ENCODE assay signal across 8 cellular contexts in the genomic region with DNA sequence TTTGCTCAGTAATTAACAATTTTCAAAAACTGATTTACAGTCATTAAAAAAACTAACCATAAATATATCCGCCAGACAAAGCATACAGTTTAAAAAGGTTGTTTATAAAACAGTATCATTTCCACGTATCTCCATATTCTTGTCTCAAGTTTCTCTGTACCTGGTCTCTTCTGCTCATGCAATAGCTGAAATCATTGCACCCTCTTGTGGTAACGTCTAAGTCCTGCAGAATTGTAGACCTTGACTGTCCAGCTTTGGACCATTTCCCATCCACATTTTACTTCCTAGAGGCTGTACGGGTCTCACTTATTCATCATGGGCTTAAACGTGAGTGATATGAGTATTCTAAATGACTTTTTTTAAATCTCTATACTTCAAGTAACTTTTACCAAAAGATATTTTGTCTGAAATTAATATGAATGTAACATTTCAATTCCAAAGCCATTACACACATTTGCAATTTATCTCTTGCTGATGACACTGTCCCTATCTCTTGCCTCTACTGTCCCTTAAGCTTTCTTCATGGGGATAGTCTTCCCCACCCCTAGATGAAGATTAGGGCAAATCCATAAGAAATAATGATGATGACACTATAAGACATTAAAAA.
A peak's percentile ranks its signal among the peaks of the same experiment; 100 is the strongest.
DNase-seq lines count a peak whose midpoint lies in the region; ATAC-seq and TF ChIP-seq lines count a peak whose summit lies in the region.
"Had no signal": no experiment of that assay in that cellular context is flagged by ENCODE, and none has a peak within 500 bp of the region (broad histone marks: within the 10 kb centered on the region; RNA-seq: fewer than 3 reads in every experiment).

No MANE protein-coding gene starts in this region.

- H3K36me3 Mint-ChIP-seq in osteocyte (ENCODE audit: unreplicated experiment): no peaks in the 10 kb centered on the region
- H3K36me3 Mint-ChIP-seq: activated naive CD8-positive, alpha-beta T cell had no signal

- peaks cover 5% of the 10 kb centered on the region for H3K9me3 Mint-ChIP-seq in osteocyte (ENCODE audit: unreplicated experiment)

- peak; percentile 89 for TF ChIP-seq CTCF in osteocyte (IDR thresholded peaks at IDR 0.05)

- H3K27me3 Mint-ChIP-seq in osteocyte (ENCODE audit: unreplicated experiment): peaks cover 46% of the 10 kb centered on the region

- in situ Hi-C loops in G401 (cut with HindIII; ENCODE audit: low sequenced_read_pairs): no loop called here

- H3K27ac Mint-ChIP-seq in osteocyte (ENCODE audit: unreplicated experiment): no peak overlapping the region
- H3K27ac Mint-ChIP-seq: activated naive CD8-positive, alpha-beta T cell had no signal

- no peaks in the 10 kb centered on the region for H3K9me3 ChIP-seq in SK-N-MC (ENCODE audit: low read depth, low read length)

- H3K4me1 Mint-ChIP-seq in osteocyte (ENCODE audit: unreplicated experiment): peaks cover 2% of the 10 kb centered on the region

- no peak overlapping the region for H3K4me3 ChIP-seq in SK-N-MC

- peak; percentile 12 for DNase-seq in G401 (ENCODE audit: low spot score)
- peak; percentile 12 for DNase-seq in KG1 (lab: John Stamatoyannopoulos, UW)
- peak; percentile 24 for DNase-seq in SK-N-MC (ENCODE audit: low read depth, low spot score)
- DNase-seq in fibroblast of gingiva (ENCODE audit: low read depth): peak; percentile 52
- DNase-seq in osteocyte (ENCODE audit: extremely low spot score, unreplicated experiment): no peak
- no peak for DNase-seq in activated CD4-positive, CD25-positive, alpha-beta regulatory T cell (lab: John Stamatoyannopoulos, UW)

- H3K27ac ChIP-seq in SK-N-MC: no peak overlapping the region

- H3K36me3 ChIP-seq in SK-N-MC (ENCODE audit: insufficient read depth, low read length): no peaks in the 10 kb centered on the region

- H3K4me3 Mint-ChIP-seq in osteocyte (ENCODE audit: unreplicated experiment): no peak overlapping the region
- H3K4me3 Mint-ChIP-seq: activated naive CD8-positive, alpha-beta T cell had no signal

- H3K9ac ChIP-seq in SK-N-MC (ENCODE audit: insufficient read length): no peak overlapping the region

- ATAC-seq in GM19467 (IDR thresholded peaks at IDR 0.05; ENCODE audit: unreplicated experiment): peak; percentile 72

Comparison
In these comparisons a context has a peak if more than half of its experiments do, and no peak if none do; other contexts are left out.
1. DNase-seq: peak in G401 (single experiment), KG1 (single experiment), SK-N-MC (single experiment) and fibroblast of gingiva (single experiment); none in osteocyte (single experiment) and activated CD4-positive, CD25-positive, alpha-beta regulatory T cell (0 of 4).